Comparison of ENCODE assay signal across 1 cellular context in genomic region chr11:77819411-77819920, GRCh38.
A peak's percentile ranks its signal among the peaks of the same experiment; 100 is the strongest.
TF ChIP-seq lines count a peak whose summit lies in the region.

No MANE protein-coding gene starts in this region.

TF ChIP-seq in SK-N-SH, 30 proteins besides CTCF, POLR2A, EP300 and RAD21 (continued from another document):
- TF ChIP-seq TAF1 (IDR thresholded peaks at IDR 0.05; ENCODE audit: borderline replicate concordance, low read depth, low read length) (no peak), EZH2phosphoT487 (IDR thresholded peaks at IDR 0.05; ENCODE audit: borderline replicate concordance, low read depth) (no peak), JUND (IDR thresholded peaks at IDR 0.05) (no peak), YY1 (IDR thresholded peaks at IDR 0.05; ENCODE audit: low read depth) (no peak), FOXJ3 (CRISPR knock-in tag; IDR thresholded peaks at IDR 0.05) (no peak), ELF1 (IDR thresholded peaks at IDR 0.05) (no peak), MEF2A (IDR thresholded peaks at IDR 0.05; ENCODE audit: borderline replicate concordance, low read depth) (no peak), USF1 (IDR thresholded peaks at IDR 0.05; ENCODE audit: borderline replicate concordance, low read depth) (no peak), ZBTB33 (IDR thresholded peaks at IDR 0.05; ENCODE audit: borderline replicate concordance, low read depth) (no peak), RXRA (IDR thresholded peaks at IDR 0.05; ENCODE audit: borderline replicate concordance, low read depth) (no peak), FOXM1 (IDR thresholded peaks at IDR 0.05; ENCODE audit: low read depth) (no peak), NRF1 (IDR thresholded peaks at IDR 0.05; ENCODE audit: low read depth, low read length) (peak; percentile 84), GATA2 (CRISPR knock-in tag; IDR thresholded peaks at IDR 0.05) (no peak), MAX (IDR thresholded peaks at IDR 0.05; ENCODE audit: low read depth) (peak; percentile 54; the same call in 1 of the 2 replicates), NFIC (IDR thresholded peaks at IDR 0.05; ENCODE audit: borderline replicate concordance) (no peak), RFX5 (IDR thresholded peaks at IDR 0.05; ENCODE audit: low read length) (no peak), POLR2AphosphoS5 (IDR thresholded peaks at IDR 0.05; ENCODE audit: low read depth, low read length) (peak; percentile 31; the same call in 1 of the 2 replicates), REST (IDR thresholded peaks at IDR 0.05; ENCODE audit: low read depth, low read length) (no peak)
TF ChIP-seq in SK-N-SH: peak in this region for 6.
